ENCODE assay signal across 30 cellular contexts in genomic region chr3:82791241-82791640, GRCh38.
"Had no signal": no experiment of that assay in that cellular context is flagged by ENCODE, and none has a peak within 500 bp of the region (broad histone marks: within the 10 kb centered on the region; RNA-seq: fewer than 3 reads in every experiment).

No MANE protein-coding gene starts in this region.

- H3K27ac ChIP-seq: brain microvascular endothelial cell, Peyer's patch, VCaP had no signal

- H3K4me3 Mint-ChIP-seq: activated B cell treated with CpG ODN at 0.5 μM for 24 hours; activated CD4-positive, alpha-beta memory T cell treated with anti-CD3 and anti-CD28 coated beads, Interleukin-2, amount 10 ng/mL, durations not matched to agents 7 days and 5 days; activated CD8-positive, alpha-beta memory T cell treated with anti-CD3 and anti-CD28 coated beads, Interleukin-2, amount 10 ng/mL, durations not matched to agents 7 days and 5 days; activated naive CD8-positive, alpha-beta T cell treated with anti-CD3 and anti-CD28 coated beads for 36 hours; activated T-cell treated with anti-CD3 and anti-CD28 coated beads, Interleukin-2, amount 50 U/mL, for 72 hours; activated T-helper 17 cell treated with anti-CD3 and anti-CD28 coated beads, Interleukin-2, amount 50 U/mL, for 72 hours had no signal

- H3K4me3 ChIP-seq: K562, Peyer's patch had no signal

- H3K4me1 Mint-ChIP-seq: activated B cell treated with CpG ODN at 0.5 μM for 24 hours; activated CD4-positive, alpha-beta memory T cell treated with anti-CD3 and anti-CD28 coated beads, Interleukin-2, amount 10 ng/mL, durations not matched to agents 7 days and 5 days; activated CD8-positive, alpha-beta memory T cell treated with anti-CD3 and anti-CD28 coated beads, Interleukin-2, amount 10 ng/mL, durations not matched to agents 7 days and 5 days; activated naive CD8-positive, alpha-beta T cell treated with anti-CD3 and anti-CD28 coated beads for 36 hours; activated T-helper 17 cell treated with anti-CD3 and anti-CD28 coated beads, Interleukin-2, amount 50 U/mL, for 72 hours had no signal

- DNase-seq: activated B cell treated with CpG ODN at 0.5 μM for 24 hours; activated CD4-positive, alpha-beta memory T cell treated with anti-CD3 and anti-CD28 coated beads, Interleukin-2, amount 10 ng/mL, durations not matched to agents 7 days and 5 days; activated CD4-positive, alpha-beta T cell treated with anti-CD3 and anti-CD28 coated beads for 4 hours; activated CD4-positive, CD25-positive, alpha-beta regulatory T cell treated with anti-CD3 and anti-CD28 coated beads, Interleukin-2, amount 50 U/mL, for 72 hours; activated CD8-positive, alpha-beta memory T cell treated with anti-CD3 and anti-CD28 coated beads for 24 hours; activated CD8-positive, alpha-beta memory T cell treated with anti-CD3 and anti-CD28 coated beads, Interleukin-2, amount 10 ng/mL, durations not matched to agents 7 days and 5 days; activated CD8-positive, alpha-beta memory T cell treated with anti-CD3 and anti-CD28 coated beads, Interleukin-2, amount 50 U/mL, for 48 hours; activated effector memory CD4-positive, alpha-beta T cell treated with anti-CD3 and anti-CD28 coated beads, Interleukin-2, amount 50 U/mL, for 16 hours; activated naive CD4-positive, alpha-beta T cell; activated naive CD4-positive, alpha-beta T cell treated with anti-CD3 and anti-CD28 coated beads, Interleukin-2, amount 50 U/mL, for 16 hours; activated naive CD8-positive, alpha-beta T cell treated with anti-CD3 and anti-CD28 coated beads for 36 hours; activated T-cell treated with anti-CD3 and anti-CD28 coated beads, Interleukin-2, amount 50 U/mL, for 72 hours; amniotic stem cell; brain microvascular endothelial cell; NCI-H1092 treated with DMSO at 0.1 percent for 48 hours; NCI-H1417 treated with DMSO at 0.1 percent for 48 hours; NCI-H187 treated with DMSO at 0.1 percent for 48 hours; NCI-H2081 treated with DMSO at 0.1 percent for 48 hours; NCI-H226; NCI-H524 treated with DMSO at 0.1 percent for 48 hours; PC-3; RPMI8226; SW 1271; T-helper 1 cell; T-helper 2 cell; T-helper 9 cell had no signal

- H3K36me3 Mint-ChIP-seq: activated CD8-positive, alpha-beta memory T cell treated with anti-CD3 and anti-CD28 coated beads, Interleukin-2, amount 10 ng/mL, durations not matched to agents 7 days and 5 days; activated naive CD8-positive, alpha-beta T cell treated with anti-CD3 and anti-CD28 coated beads for 36 hours had no signal

- ATAC-seq: activated CD8-positive, alpha-beta memory T cell treated with anti-CD3 and anti-CD28 coated beads, Interleukin-2, amount 10 ng/mL, durations not matched to agents 7 days and 5 days; activated T-cell treated with anti-CD3 and anti-CD28 coated beads, Interleukin-2, amount 50 U/mL, for 72 hours; activated T-helper 17 cell treated with anti-CD3 and anti-CD28 coated beads, Interleukin-2, amount 50 U/mL, for 72 hours; K562; PC-3 had no signal

- H3K27me3 Mint-ChIP-seq: activated B cell treated with CpG ODN at 0.5 μM for 24 hours; activated CD4-positive, alpha-beta memory T cell treated with anti-CD3 and anti-CD28 coated beads, Interleukin-2, amount 10 ng/mL, durations not matched to agents 7 days and 5 days; activated CD8-positive, alpha-beta memory T cell treated with anti-CD3 and anti-CD28 coated beads, Interleukin-2, amount 10 ng/mL, durations not matched to agents 7 days and 5 days; activated naive CD8-positive, alpha-beta T cell treated with anti-CD3 and anti-CD28 coated beads for 36 hours; activated T-helper 17 cell treated with anti-CD3 and anti-CD28 coated beads, Interleukin-2, amount 50 U/mL, for 72 hours had no signal

- H3K27ac Mint-ChIP-seq: activated B cell treated with CpG ODN at 0.5 μM for 24 hours; activated CD4-positive, alpha-beta memory T cell treated with anti-CD3 and anti-CD28 coated beads, Interleukin-2, amount 10 ng/mL, durations not matched to agents 7 days and 5 days; activated CD8-positive, alpha-beta memory T cell treated with anti-CD3 and anti-CD28 coated beads, Interleukin-2, amount 10 ng/mL, durations not matched to agents 7 days and 5 days; activated naive CD8-positive, alpha-beta T cell treated with anti-CD3 and anti-CD28 coated beads for 36 hours; activated T-cell treated with anti-CD3 and anti-CD28 coated beads, Interleukin-2, amount 50 U/mL, for 72 hours; activated T-helper 17 cell treated with anti-CD3 and anti-CD28 coated beads, Interleukin-2, amount 50 U/mL, for 72 hours had no signal

- H3K4me1 ChIP-seq: Peyer's patch had no signal

- H3K9me3 ChIP-seq: Peyer's patch had no signal

- H3K27me3 ChIP-seq: brain microvascular endothelial cell, Peyer's patch had no signal

- H3K36me3 ChIP-seq: brain microvascular endothelial cell, Peyer's patch had no signal
